Comparison of ENCODE assay signal across 29 cellular contexts in the genomic region with DNA sequence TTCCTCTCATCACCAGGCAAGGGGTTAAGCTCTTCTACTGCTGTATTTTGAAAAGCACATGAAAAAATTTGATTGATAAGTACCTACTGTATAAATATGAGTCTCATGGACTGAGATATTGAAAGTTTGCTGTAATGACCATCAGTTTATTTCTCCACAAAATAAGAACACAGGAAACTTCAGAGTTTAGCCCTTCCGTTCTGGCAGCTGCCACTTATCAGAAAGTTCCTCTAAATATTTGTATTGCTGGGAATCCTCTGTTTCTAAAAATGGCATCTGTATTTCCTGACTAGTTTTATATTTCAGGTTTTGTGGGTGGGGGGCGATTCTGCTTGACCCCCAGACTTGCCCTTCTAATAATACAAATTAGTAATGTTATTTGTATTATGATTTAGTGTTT.
A peak's percentile ranks its signal among the peaks of the same experiment; 100 is the strongest.
DNase-seq lines count a peak whose midpoint lies in the region; ATAC-seq and TF ChIP-seq lines count a peak whose summit lies in the region.
"Had no signal": no experiment of that assay in that cellular context is flagged by ENCODE, and none has a peak within 500 bp of the region (broad histone marks: within the 10 kb centered on the region; RNA-seq: fewer than 3 reads in every experiment).

No MANE protein-coding gene starts in this region.

- intact Hi-C loops in Right ventricle myocardium superior (cut with DNase I): loop anchor here (5.0 kb wide), 1 partner anchor 45 kb away; no protein-coding TSS in a partner anchor
- intact Hi-C loops in cardiac septum (cut with DNase I): loop anchor here (2.0 to 5.0 kb wide), 2 partner anchors 45 to 145 kb away; no protein-coding TSS in a partner anchor
- intact Hi-C loops in uterus (cut with DNase I; ENCODE audit: low total_unique reads): loop anchor here (5.0 kb wide), 1 partner anchor 55 kb away; no protein-coding TSS in a partner anchor
- intact Hi-C loops in prostate gland (cut with DNase I): loop anchor here (5.0 kb wide), 1 partner anchor 145 kb away; no protein-coding TSS in a partner anchor

- peaks cover 34 to 49% of the 10 kb centered on the region in 2 experiments for H3K4me1 ChIP-seq in neutrophil (ENCODE audit: control insufficient read depth in 1 of 2, insufficient read depth in 1 of 2, low read depth in 1 of 2, low read length in 1 of 2)
- no peaks in the 10 kb centered on the region for H3K4me1 ChIP-seq in uterus
- H3K4me1 ChIP-seq in prostate gland (replicated peaks): no peaks in the 10 kb centered on the region
- H3K4me1 ChIP-seq: breast epithelium, colonic mucosa had no signal

- DNase-seq in Right ventricle myocardium superior (no peak), cardiac septum (ENCODE audit: low spot score) (no peak), fibroblast of pulmonary artery (ENCODE audit: low read depth) (peak; percentile 13), uterus (peak in 1 of 2 donors; percentile 23), NCI-H1694 treated with DMSO at 0.1 percent for 48 hours (lab: John Stamatoyannopoulos, UW) (no peak), prostate gland (ENCODE audit: low spot score) (no peak), NCI-H1436 (lab: John Stamatoyannopoulos, UW) (no peak)
- DNase-seq: 8988T; activated CD4-positive, alpha-beta T cell treated with anti-CD3 and anti-CD28 coated beads for 48 hours; activated naive CD4-positive, alpha-beta T cell treated with anti-CD3 and anti-CD28 coated beads for 36 hours; activated T-cell treated with anti-CD3 and anti-CD28 coated beads, Interleukin-2, amount 50 U/mL, for 72 hours; amniotic stem cell; colonic mucosa; glutamatergic neuron; kidney glomerular epithelial cell; naive thymus-derived CD4-positive, alpha-beta T cell; NCI-H1092; NCI-H2081; NCI-H446; NCI-H82; stimulated activated CD4-positive, alpha-beta T cell treated with anti-CD3 and anti-CD28 coated beads, Interleukin-12 subunit alpha, Interleukin-12 subunit beta, amount 100 ng/mL, for 4 hours; stimulated activated CD4-positive, alpha-beta T cell treated with anti-CD3 and anti-CD28 coated beads, Interleukin-4, amount 100 ng/mL, for 4 hours; stimulated activated naive CD4-positive, alpha-beta T cell treated with Interleukin-2 at 50 U/mL for 16 hours; T-helper 1 cell had no signal

- H3K36me3 ChIP-seq in neutrophil (no peaks in the 10 kb centered on the region), uterus (no peaks in the 10 kb centered on the region), prostate gland (no peaks in the 10 kb centered on the region)
- H3K36me3 ChIP-seq: breast epithelium, colonic mucosa, SJSA1, tibial nerve had no signal

- H3K4me3 ChIP-seq in fibroblast of pulmonary artery (replicated peaks; ENCODE audit: low read depth, low read length) (no peak overlapping the region), neutrophil (ENCODE audit: low read depth in 1 of 2, low read length in 1 of 2) (no peak overlapping the region), uterus (no peak overlapping the region), prostate gland (no peak overlapping the region)
- H3K4me3 ChIP-seq: breast epithelium, colonic mucosa, SJSA1, tibial nerve had no signal

- peak; percentile 25 for ATAC-seq in Right ventricle myocardium superior (ENCODE audit: poor library complexity)
- ATAC-seq: activated T-cell treated with anti-CD3 and anti-CD28 coated beads, Interleukin-2, amount 50 U/mL, for 72 hours; naive thymus-derived CD4-positive, alpha-beta T cell; Panc1 had no signal

- H3K27ac ChIP-seq in neutrophil: peak overlapping the region; percentile 28
- H3K27ac ChIP-seq in uterus: peak overlapping the region; percentile 39 to 61
- no peak overlapping the region for H3K27ac ChIP-seq in prostate gland
- H3K27ac ChIP-seq: colonic mucosa had no signal

- WGBS in prostate gland: 45% methylated on average over 2 of the region's 2 CpGs

- no peak for TF ChIP-seq CTCF in fibroblast of pulmonary artery (IDR thresholded peaks at IDR 0.05; ENCODE audit: low read length, missing control alignments)
- TF ChIP-seq CTCF in neutrophil (IDR thresholded peaks at IDR 0.05): no peak
- TF ChIP-seq CTCF in uterus (IDR thresholded peaks at IDR 0.05): no peak
- no peak for TF ChIP-seq CTCF in prostate gland (IDR thresholded peaks at IDR 0.05)

- H3K27me3 ChIP-seq in neutrophil (no peaks in the 10 kb centered on the region), uterus (no peaks in the 10 kb centered on the region), prostate gland (replicated peaks; ENCODE audit: insufficient read depth) (no peaks in the 10 kb centered on the region)
- H3K27me3 ChIP-seq: breast epithelium, colonic mucosa, SJSA1, tibial nerve had no signal

- TF ChIP-seq POLR2A in uterus (IDR thresholded peaks at IDR 0.05) (no peak), prostate gland (IDR thresholded peaks at IDR 0.05) (no peak)

- H3K9me3 ChIP-seq in neutrophil (no peaks in the 10 kb centered on the region), uterus (no peaks in the 10 kb centered on the region), prostate gland (no peaks in the 10 kb centered on the region)
- H3K9me3 ChIP-seq: breast epithelium, colonic mucosa, SJSA1 had no signal

Comparison
In these comparisons a context has a peak if more than half of its experiments do, and no peak if none do; other contexts are left out.
1. H3K27ac ChIP-seq: peak in neutrophil (single experiment) and uterus (2 of 2); none in prostate gland (0 of 2).